In the genomic region with DNA sequence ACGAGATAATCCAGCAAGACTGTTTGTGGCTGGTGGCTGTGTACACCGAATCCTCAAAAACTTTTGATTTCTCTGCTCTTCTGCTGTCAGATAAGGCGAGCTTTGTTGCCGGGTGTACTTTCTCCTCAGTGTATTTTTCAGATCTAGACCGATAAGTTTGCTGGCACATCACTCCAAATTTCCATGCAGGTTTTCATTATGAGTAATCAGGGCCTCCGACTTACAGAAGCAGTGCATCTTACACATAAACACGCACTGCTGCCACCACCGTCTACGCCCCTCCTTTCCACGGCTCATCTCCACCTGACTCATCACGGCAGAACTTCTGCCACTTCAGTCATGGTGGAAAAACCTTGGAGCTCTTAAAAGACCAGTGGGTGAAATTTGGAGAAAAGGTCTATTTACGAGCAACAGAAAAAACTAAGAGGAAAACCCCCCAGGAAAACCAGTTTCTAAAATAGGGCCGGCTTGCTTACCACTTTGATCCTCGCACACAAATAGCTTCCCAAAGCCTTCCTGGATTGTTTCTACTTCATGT, we compare ENCODE assay signal across 8 cellular contexts. TPM values are rescaled to one million over a fixed set of nuclear protein-coding genes. Genes with fewer than 3 reads are reported as not detected.
DNase-seq lines count a peak whose midpoint lies in the region; ATAC-seq lines count a peak whose summit lies in the region.

No MANE protein-coding gene starts in this region.

- H3K9me3 Mint-ChIP-seq in activated naive CD4-positive, alpha-beta T cell treated with anti-CD3 and anti-CD28 coated beads, Interleukin-2, amount 10 ng/mL, durations not matched to agents 7 days and 5 days = no peaks in the 10 kb centered on the region

- no peaks in the 10 kb centered on the region; the same call in 1 of the 2 replicates for H3K9me3 ChIP-seq in MG63

- CTCF ChIA-PET in activated naive CD4-positive, alpha-beta T cell treated with anti-CD3 and anti-CD28 coated beads, Interleukin-2, amount 10 ng/mL, durations not matched to agents 7 days and 5 days (lab: Charles Lee) = interaction anchor here (0.6 to 1.1 kb wide), 2 partner anchors 9 to 185 kb away, joined by 4 read pairs; no protein-coding TSS in a partner anchor

- no peak overlapping the region for H3K4me3 ChIP-seq in MG63

- peaks cover 40% of the 10 kb centered on the region for H3K4me1 Mint-ChIP-seq in activated naive CD4-positive, alpha-beta T cell treated with anti-CD3 and anti-CD28 coated beads, Interleukin-2, amount 10 ng/mL, durations not matched to agents 7 days and 5 days

- no peaks in the 10 kb centered on the region for H3K27me3 ChIP-seq in MG63

- peaks cover 70% of the 10 kb centered on the region for H3K36me3 ChIP-seq in MG63

- H3K36me3 Mint-ChIP-seq in activated naive CD4-positive, alpha-beta T cell treated with anti-CD3 and anti-CD28 coated beads, Interleukin-2, amount 10 ng/mL, durations not matched to agents 7 days and 5 days = peaks cover 47% of the 10 kb centered on the region

- ATAC-seq in GM21390 (IDR thresholded peaks at IDR 0.05; ENCODE audit: unreplicated experiment) = peak; percentile 68
- no peak for ATAC-seq in left lobe of liver

- in situ Hi-C loops in G401 (cut with HindIII; ENCODE audit: low sequenced_read_pairs) = no loop called here

- H3K4me3 Mint-ChIP-seq in activated naive CD4-positive, alpha-beta T cell treated with anti-CD3 and anti-CD28 coated beads, Interleukin-2, amount 10 ng/mL, durations not matched to agents 7 days and 5 days = peak overlapping the region; percentile 1

- DNase-seq in AG20443 (ENCODE audit: low spot score) (peak; percentile 81), MG63 (peak; percentile 72), renal cortical epithelial cell (ENCODE audit: low read depth) (peak; percentile 51), left lobe of liver (ENCODE audit: low spot score) (no peak), G401 (ENCODE audit: low spot score) (no peak), NCI-H1092 treated with DMSO at 0.1 percent for 48 hours (lab: John Stamatoyannopoulos, UW) (no peak)
- peak; percentile 74 for DNase-seq in activated naive CD4-positive, alpha-beta T cell treated with anti-CD3 and anti-CD28 coated beads, Interleukin-2, amount 10 ng/mL, durations not matched to agents 7 days and 5 days

- peak overlapping the region; percentile 64 for H3K27ac Mint-ChIP-seq in activated naive CD4-positive, alpha-beta T cell treated with anti-CD3 and anti-CD28 coated beads, Interleukin-2, amount 10 ng/mL, durations not matched to agents 7 days and 5 days

- no peaks in the 10 kb centered on the region for H3K27me3 Mint-ChIP-seq in activated naive CD4-positive, alpha-beta T cell treated with anti-CD3 and anti-CD28 coated beads, Interleukin-2, amount 10 ng/mL, durations not matched to agents 7 days and 5 days

RNA-seq across cellular contexts. Expression of a gene that starts 7.7 kb away (rescaled TPM):
- 5.1 and 13.0 TPM in 2 replicates for total RNA-seq in MG63 (2014; rRNA removed; shearing (Covaris generic); ENCODE audit: low replicate concordance)
- total RNA-seq in renal cortical epithelial cell (4.5 and 9.0 TPM in 2 replicates), left lobe of liver (4.2 TPM)
- 5.5 and 22.0 TPM in 2 replicates for total RNA-seq in G401 (2014; rRNA removed; shearing (Covaris generic))

RNA-seq across cellular contexts. Expression of a gene that starts 48.7 kb away (rescaled TPM):
- total RNA-seq in MG63 (2014; rRNA removed; shearing (Covaris generic); ENCODE audit: low replicate concordance) = 9.7 and 13.8 TPM in 2 replicates
- total RNA-seq in renal cortical epithelial cell (17.9 and 30.7 TPM in 2 replicates), left lobe of liver (10.5 TPM)
- total RNA-seq in G401 (2014; rRNA removed; shearing (Covaris generic)) = 14.7 and 16.3 TPM in 2 replicates

Comparison
In these comparisons a context has a peak if more than half of its experiments do, and no peak if none do; other contexts are left out.
1. DNase-seq: peak in AG20443 (single experiment), MG63 (single experiment), activated naive CD4-positive, alpha-beta T cell treated with anti-CD3 and anti-CD28 coated beads, Interleukin-2, amount 10 ng/mL, durations not matched to agents 7 days and 5 days (single experiment) and renal cortical epithelial cell (single experiment); none in left lobe of liver (single experiment), G401 (single experiment) and NCI-H1092 treated with DMSO at 0.1 percent for 48 hours (single experiment).